21 cellular contexts compared by ENCODE assay signal in the genomic region with DNA sequence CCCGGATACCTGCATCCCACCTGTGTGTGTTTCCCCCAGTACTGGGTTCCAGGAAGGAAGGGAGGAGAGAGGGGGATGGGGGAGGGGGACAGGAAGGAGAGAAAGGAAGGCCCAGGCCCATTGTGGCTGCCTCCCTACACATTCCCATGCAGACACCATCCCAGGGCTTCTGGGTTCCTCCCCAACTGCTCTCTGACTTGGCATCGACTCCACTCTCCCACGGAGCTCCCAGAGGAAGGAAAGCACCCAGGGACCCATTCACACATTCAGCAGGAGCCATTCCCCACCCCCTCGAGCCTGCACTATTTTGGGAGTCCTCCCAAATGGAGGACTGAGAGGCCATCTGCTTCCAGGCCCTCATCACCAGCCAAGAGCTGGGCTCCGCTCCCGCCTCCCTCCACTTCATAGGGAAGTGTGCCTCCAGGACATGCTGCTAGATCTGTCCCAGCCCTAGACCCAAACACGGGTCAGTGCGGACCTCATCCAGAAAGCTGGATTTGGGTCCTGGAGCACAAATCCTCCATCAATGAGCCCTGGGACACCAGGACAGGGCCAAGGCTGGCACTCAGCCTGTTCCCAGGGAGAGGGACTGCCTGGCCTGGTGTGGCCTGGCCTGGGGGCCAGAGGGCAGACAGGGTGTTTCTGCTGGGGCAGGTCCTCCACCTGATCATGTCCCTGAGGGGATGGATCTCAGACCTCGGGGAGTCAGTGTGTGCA. TPM values are rescaled to one million over a fixed set of nuclear protein-coding genes. Genes with fewer than 3 reads are reported as not detected.
A peak's percentile ranks its signal among the peaks of the same experiment; 100 is the strongest.
DNase-seq lines count a peak whose midpoint lies in the region; ATAC-seq and TF ChIP-seq lines count a peak whose summit lies in the region.
"Had no signal": no experiment of that assay in that cellular context is flagged by ENCODE, and none has a peak within 500 bp of the region (broad histone marks: within the 10 kb centered on the region; RNA-seq: fewer than 3 reads in every experiment).

No MANE protein-coding gene starts in this region.

- no peaks in the 10 kb centered on the region for H3F3A ChIP-seq in smooth muscle cell (ENCODE audit: low read depth)

- H3K27ac Mint-ChIP-seq in CD4-positive, alpha-beta T cell, result no peak overlapping the region
- no peak overlapping the region for H3K27ac Mint-ChIP-seq in neural crest cell (ENCODE audit: unreplicated experiment)
- H3K27ac Mint-ChIP-seq: stimulated activated naive CD8-positive, alpha-beta T cell treated with anti-CD3 and anti-CD28 coated beads, Interleukin-15, amount 100 ng/mL, for 72 hours had no signal

- H3K4me3 Mint-ChIP-seq in CD4-positive, alpha-beta T cell, result peak overlapping the region; percentile 30
- H3K4me3 Mint-ChIP-seq in neural crest cell, result peak overlapping the region; percentile 49

- 77% methylated on average over 9 of the region's 9 CpGs for WGBS in smooth muscle cell (ENCODE audit: low lambda C conversion rate)

- no peak for ATAC-seq in CD4-positive, alpha-beta T cell (ENCODE audit: poor library complexity)
- ATAC-seq in HG03354 (IDR thresholded peaks at IDR 0.05; ENCODE audit: poor library complexity, severe bottlenecking, unreplicated experiment) (no peak), GM21825 (IDR thresholded peaks at IDR 0.05; ENCODE audit: unreplicated experiment) (no peak)
- ATAC-seq: GM12878; stimulated activated naive CD8-positive, alpha-beta T cell treated with anti-CD3 and anti-CD28 coated beads, Interleukin-15, amount 100 ng/mL, for 72 hours had no signal

- H4K20me1 ChIP-seq in smooth muscle cell (ENCODE audit: low read depth), result no peaks in the 10 kb centered on the region

- no peaks in the 10 kb centered on the region for H3K36me3 ChIP-seq in smooth muscle cell (ENCODE audit: low read depth)
- H3K36me3 ChIP-seq: HAP-1, lower lobe of right lung had no signal

- CTCF ChIA-PET in CD4-positive, alpha-beta T cell (lab: Charles Lee), result interaction anchor here (1.1 to 1.4 kb wide), 3 partner anchors 42 to 82 kb away, joined by 3 to 4 read pairs (median 4); a partner anchor contains a TSS

- no peaks in the 10 kb centered on the region for H3K9me3 Mint-ChIP-seq in CD4-positive, alpha-beta T cell
- no peaks in the 10 kb centered on the region for H3K9me3 Mint-ChIP-seq in neural crest cell
- H3K9me3 Mint-ChIP-seq: stimulated activated naive CD8-positive, alpha-beta T cell treated with anti-CD3 and anti-CD28 coated beads, Interleukin-15, amount 100 ng/mL, for 72 hours had no signal

- H3K9ac ChIP-seq in smooth muscle cell (ENCODE audit: low read depth), result no peak overlapping the region

- no peaks in the 10 kb centered on the region for H3K36me3 Mint-ChIP-seq in CD4-positive, alpha-beta T cell (ENCODE audit: low read depth)
- H3K36me3 Mint-ChIP-seq in neural crest cell (ENCODE audit: low read depth), result no peaks in the 10 kb centered on the region

- H3K4me1 ChIP-seq in smooth muscle cell (ENCODE audit: low read depth), result peaks cover 17% of the 10 kb centered on the region
- H3K4me1 ChIP-seq: HAP-1 had no signal

- H3K4me2 ChIP-seq in smooth muscle cell, result no peak overlapping the region

- TF ChIP-seq CTCF in CD4-positive, alpha-beta T cell (IDR thresholded peaks at IDR 0.05), result no peak
- TF ChIP-seq CTCF in dorsolateral prefrontal cortex (IDR thresholded peaks at IDR 0.05 in 54 of 56, conservative IDR thresholded peaks at IDR 0.05 in 2 of 56; ENCODE audit: low read depth in 1 of 56, partially characterized antibody in 56 of 56), result no peak
- TF ChIP-seq CTCF in neural crest cell (conservative IDR thresholded peaks at IDR 0.05), result no peak
- no peak for TF ChIP-seq CTCF in smooth muscle cell (IDR thresholded peaks at IDR 0.05; ENCODE audit: borderline replicate concordance, insufficient read depth, poor library complexity, severe bottlenecking)

- H3K9me3 ChIP-seq in CD4-positive, alpha-beta T cell (ENCODE audit: control insufficient read depth, low read length), result no peaks in the 10 kb centered on the region
- H3K9me3 ChIP-seq in smooth muscle cell (replicated peaks; ENCODE audit: low read depth), result no peaks in the 10 kb centered on the region
- H3K9me3 ChIP-seq: HAP-1, lower lobe of right lung, spleen had no signal

- H3K79me2 ChIP-seq in smooth muscle cell (ENCODE audit: low read depth), result no peaks in the 10 kb centered on the region

- no peak for DNase-seq in CD4-positive, alpha-beta T cell
- peak; percentile 58 for DNase-seq in NCI-H1694 (lab: John Stamatoyannopoulos, UW)
- peak in 6 of 10 donors; percentile 76 to 89 (median 82) for DNase-seq in dorsolateral prefrontal cortex
- no peak for DNase-seq in neural crest cell (ENCODE audit: low read depth, low spot score)
- no peak for DNase-seq in smooth muscle cell (lab: John Stamatoyannopoulos, UW; ENCODE audit: unreplicated experiment)
- no peak for DNase-seq in SKM-1 treated with dmso at 0.1 percent for 144 hours (lab: John Stamatoyannopoulos, UW; ENCODE audit: unreplicated experiment)
- DNase-seq: EL; Karpas-422; lower lobe of right lung; NCI-H1417 treated with DMSO at 0.1 percent for 48 hours; NCI-H510A; OCI-M1; spleen; stimulated activated naive CD8-positive, alpha-beta T cell treated with anti-CD3 and anti-CD28 coated beads, Interleukin-15, amount 100 ng/mL, for 72 hours had no signal

- peak overlapping the region in 2 of 59 donors; percentile 5 to 30 for H3K4me3 ChIP-seq in dorsolateral prefrontal cortex
- no peak overlapping the region for H3K4me3 ChIP-seq in smooth muscle cell
- H3K4me3 ChIP-seq: GM12878, HAP-1 had no signal

- intact Hi-C loops in CD4-positive, alpha-beta T cell (cut with DNase I, micrococcal nuclease), result no loop called here
- intact Hi-C loops in dorsolateral prefrontal cortex (cut with DNase I), result loop anchor here in 1 of 2 donors (5.0 kb wide), 1 partner anchor 56 kb away; no protein-coding TSS in a partner anchor

- H3K27me3 Mint-ChIP-seq in CD4-positive, alpha-beta T cell, result peaks cover 7% of the 10 kb centered on the region
- H3K27me3 Mint-ChIP-seq in neural crest cell (ENCODE audit: low read depth), result peaks cover 39% of the 10 kb centered on the region

- no peak overlapping the region for H3K27ac ChIP-seq in CD4-positive, alpha-beta T cell (ENCODE audit: low read depth, low read length)
- H3K27ac ChIP-seq in dorsolateral prefrontal cortex, result peak overlapping the region in 52 of 59 donors; percentile 3 to 89 (median 64)
- no peak overlapping the region for H3K27ac ChIP-seq in smooth muscle cell (ENCODE audit: low read depth)
- H3K27ac ChIP-seq: HL-60, lower lobe of right lung, spleen had no signal

- H3K4me1 Mint-ChIP-seq in CD4-positive, alpha-beta T cell (ENCODE audit: low read depth), result peaks cover 8% of the 10 kb centered on the region
- H3K4me1 Mint-ChIP-seq in neural crest cell, result peaks cover 7% of the 10 kb centered on the region

- no peak overlapping the region for H2AFZ ChIP-seq in smooth muscle cell (ENCODE audit: low read depth)

- H3K27me3 ChIP-seq in CD4-positive, alpha-beta T cell (ENCODE audit: control insufficient read depth, insufficient read depth, low read length), result peaks cover 24% of the 10 kb centered on the region
- peaks cover 0 to 3% (median 0%) of the 10 kb centered on the region in 45 donors for H3K27me3 ChIP-seq in dorsolateral prefrontal cortex
- peaks cover 52% of the 10 kb centered on the region for H3K27me3 ChIP-seq in smooth muscle cell (ENCODE audit: low read depth)

- POLR2A ChIA-PET in CD4-positive, alpha-beta T cell (lab: Charles Lee), result interaction anchor here (0.9 to 2.7 kb wide), 3 partner anchors 8 to 43 kb away, joined by 3 to 12 read pairs (median 7); a partner anchor contains a TSS

RNA-seq across cellular contexts. Expression of a gene that starts 13.1 kb away (rescaled TPM):
- total RNA-seq in CD4-positive, alpha-beta T cell, result under 1 TPM; 0.25 to 0.30 TPM
- 10 to 100 TPM; 15.0 to 72.0 (median 46.3) TPM for total RNA-seq in dorsolateral prefrontal cortex
- 20.9 and 21.8 TPM in 2 replicates for total RNA-seq in neural crest cell
- 0.13 TPM in 1 of 2 replicates, not detected in the other for total RNA-seq in smooth muscle cell
- polyA plus RNA-seq in smooth muscle cell, result 0.57 and 2.5 TPM in 2 replicates
- total RNA-seq: GM12878 had no signal
- polyA plus RNA-seq: BJ, fibroblast of lung had no signal

RNA-seq across cellular contexts. Expression of a gene that starts 27.2 kb away (rescaled TPM):
- total RNA-seq in CD4-positive, alpha-beta T cell, result not detected
- under 1 TPM in 4 of 120 experiments, not detected in 116; 0.15 to 0.20 (median 0.18) TPM for total RNA-seq in dorsolateral prefrontal cortex
- 0.51 and 1.0 TPM in 2 replicates for total RNA-seq in neural crest cell
- total RNA-seq in smooth muscle cell, result 7.6 and 7.8 TPM in 2 replicates
- polyA plus RNA-seq in smooth muscle cell, result 6.3 and 7.4 TPM in 2 replicates
- total RNA-seq: GM12878 had no signal

RNA-seq across cellular contexts. Expression of a gene that starts 31.0 kb away (rescaled TPM):
- total RNA-seq in CD4-positive, alpha-beta T cell, result 1 to 10 TPM; 5.2 to 6.0 TPM
- total RNA-seq in dorsolateral prefrontal cortex (10 to 100 TPM; 47.6 to 92.0 (median 62.5) TPM), neural crest cell (17.8 and 19.5 TPM in 2 replicates), smooth muscle cell (8.8 and 10.9 TPM in 2 replicates)
- polyA plus RNA-seq in smooth muscle cell, result 15.9 and 21.2 TPM in 2 replicates

RNA-seq across cellular contexts. Expression of a gene that starts 42.6 kb away (rescaled TPM):
- total RNA-seq in CD4-positive, alpha-beta T cell, result 10 to 100 TPM; 81.7 to 82.3 TPM
- total RNA-seq in dorsolateral prefrontal cortex (10 to 100 TPM; 28.0 to 51.9 (median 39.4) TPM), neural crest cell (48.1 and 50.7 TPM in 2 replicates), smooth muscle cell (6.7 and 8.2 TPM in 2 replicates)
- 9.2 and 13.1 TPM in 2 replicates for polyA plus RNA-seq in smooth muscle cell

RNA-seq across cellular contexts. Expression of a gene that starts 53.6 kb away (rescaled TPM):
- total RNA-seq in CD4-positive, alpha-beta T cell, result 1 to 10 TPM; 1.1 to 1.2 TPM
- total RNA-seq in dorsolateral prefrontal cortex (10 to 100 TPM in 119 of 120 experiments, 1 to 10 TPM in 1; 9.8 to 66.3 (median 34.6) TPM), neural crest cell (0.32 and 0.44 TPM in 2 replicates), smooth muscle cell (18.7 and 20.7 TPM in 2 replicates)
- polyA plus RNA-seq in smooth muscle cell, result 44.0 and 46.6 TPM in 2 replicates
- total RNA-seq: spleen had no signal
- polyA plus RNA-seq: fibroblast of lung had no signal

Comparison
In these comparisons a context has a peak if more than half of its experiments do, and no peak if none do; other contexts are left out.
1. DNase-seq: peak in NCI-H1694 (single experiment) and dorsolateral prefrontal cortex (6 of 10); none in CD4-positive, alpha-beta T cell (0 of 10), neural crest cell (single experiment), smooth muscle cell (single experiment) and SKM-1 treated with dmso at 0.1 percent for 144 hours (single experiment).
2. H3K27ac ChIP-seq: peak in dorsolateral prefrontal cortex (52 of 59); none in CD4-positive, alpha-beta T cell (single experiment) and smooth muscle cell (single experiment).
3. RNA of a gene that starts 13.1 kb away (total RNA-seq): 15.0 to 72.0 TPM in dorsolateral prefrontal cortex and 20.9 to 21.8 TPM in neural crest cell; 0.25 to 0.30 TPM in CD4-positive, alpha-beta T cell and 0.13 TPM in smooth muscle cell; every median in the first group is over 10 times any median in the second.